In genomic region chr9:134710912-134711311, GRCh38 we compare ENCODE assay signal across 24 cellular contexts.
"Had no signal": no experiment of that assay in that cellular context is flagged by ENCODE, and none has a peak within 500 bp of the region (broad histone marks: within the 10 kb centered on the region; RNA-seq: fewer than 3 reads in every experiment).

No MANE protein-coding gene starts in this region.

- H3K27ac ChIP-seq: foreskin keratinocyte, pancreas, psoas muscle, thyroid gland had no signal

- H3K9me3 ChIP-seq: pancreas, psoas muscle, thyroid gland had no signal

- DNase-seq: activated CD4-positive, alpha-beta T cell treated with anti-CD3 and anti-CD28 coated beads for 4 hours; activated CD4-positive, alpha-beta T cell treated with anti-CD3 and anti-CD28 coated beads, Interleukin-2, amount 50 U/mL, for 48 hours; activated CD4-positive, CD25-positive, alpha-beta regulatory T cell; activated CD8-positive, alpha-beta memory T cell treated with anti-CD3 and anti-CD28 coated beads, Interleukin-2, amount 50 U/mL, for 48 hours; activated naive CD4-positive, alpha-beta T cell treated with Interleukin-2 at 50 U/mL for 16 hours; activated naive CD8-positive, alpha-beta T cell treated with anti-CD3 and anti-CD28 coated beads, Interleukin-2, amount 10 ng/mL, durations not matched to agents 7 days and 5 days; activated T-cell treated with anti-CD3 and anti-CD28 coated beads, Interleukin-2, amount 50 U/mL, for 48 hours; amniotic stem cell; dermis blood vessel endothelial cell; effector CD8-positive, alpha-beta T cell; erythroblast; foreskin keratinocyte; hippocampal formation; kidney glomerular epithelial cell; midbrain; nephron progenitor cell; stimulated activated CD4-positive, alpha-beta T cell treated with anti-CD3 and anti-CD28 coated beads, Interleukin-2, amount 100 ng/mL, for 48 hours; stimulated activated naive CD4-positive, alpha-beta T cell; T1000; thyroid gland had no signal

- H3K4me3 Mint-ChIP-seq: activated naive CD8-positive, alpha-beta T cell treated with anti-CD3 and anti-CD28 coated beads, Interleukin-2, amount 10 ng/mL, durations not matched to agents 7 days and 5 days; nephron progenitor cell; T-helper 1 cell treated with Interleukin-12 subunit alpha and Interleukin-12 subunit beta and Interleukin-4 antibody, amounts not matched to agents 30 μg/mL and 1 μg/mL, for 36 hours had no signal

- H3K36me3 ChIP-seq: pancreas, thyroid gland had no signal

- H3K4me3 ChIP-seq: pancreas, psoas muscle, thyroid gland had no signal

- H3K4me1 ChIP-seq: foreskin keratinocyte, pancreas, psoas muscle had no signal

- H3K27me3 ChIP-seq: foreskin keratinocyte, pancreas, thyroid gland had no signal

- H3K27ac Mint-ChIP-seq: activated naive CD8-positive, alpha-beta T cell treated with anti-CD3 and anti-CD28 coated beads, Interleukin-2, amount 10 ng/mL, durations not matched to agents 7 days and 5 days; nephron progenitor cell; T-helper 1 cell treated with Interleukin-12 subunit alpha and Interleukin-12 subunit beta and Interleukin-4 antibody, amounts not matched to agents 30 μg/mL and 1 μg/mL, for 36 hours had no signal

- H3K27me3 Mint-ChIP-seq: activated naive CD8-positive, alpha-beta T cell treated with anti-CD3 and anti-CD28 coated beads, Interleukin-2, amount 10 ng/mL, durations not matched to agents 7 days and 5 days had no signal

- ATAC-seq: foreskin keratinocyte, pancreas, psoas muscle, sciatic nerve had no signal
